13 cellular contexts compared by ENCODE assay signal in the genomic region with DNA sequence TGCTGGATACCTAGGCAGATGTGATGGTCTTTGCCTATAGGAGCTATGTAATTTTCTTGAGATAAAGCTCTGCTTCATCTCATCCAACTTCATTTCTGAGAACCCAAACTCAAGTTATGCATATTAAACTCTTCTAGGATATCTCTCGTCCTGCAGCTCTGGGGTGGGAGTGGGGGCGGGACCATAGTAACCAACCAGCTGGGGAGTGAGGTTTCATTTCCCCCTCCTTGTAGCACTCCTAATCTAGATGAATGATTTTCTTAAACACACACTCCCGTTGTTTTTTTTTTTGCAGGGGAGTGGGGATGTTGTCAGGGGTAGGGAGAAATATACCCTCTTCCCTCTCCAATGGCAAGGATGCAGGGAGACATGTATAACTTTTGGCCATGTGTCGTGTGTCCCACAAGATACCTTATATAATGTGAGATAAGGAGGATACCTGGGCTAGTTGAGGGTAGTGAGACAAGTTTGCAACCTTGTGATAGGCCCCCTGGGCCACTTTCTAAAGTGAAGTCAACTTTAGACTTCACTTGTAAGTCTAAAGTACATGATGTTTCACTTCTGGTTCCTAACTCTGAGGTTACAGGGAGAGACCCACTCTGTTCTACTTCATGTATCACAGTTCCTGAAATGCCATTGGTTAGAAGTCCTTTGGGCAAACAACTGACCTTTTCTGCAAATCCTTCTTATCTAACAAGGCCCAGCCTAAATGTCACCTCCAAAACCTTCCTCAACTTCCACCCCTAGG. TPM values are rescaled to one million over a fixed set of nuclear protein-coding genes. Genes with fewer than 3 reads are reported as not detected.
DNase-seq lines count a peak whose midpoint lies in the region; ATAC-seq and TF ChIP-seq lines count a peak whose summit lies in the region.
"Had no signal": no experiment of that assay in that cellular context is flagged by ENCODE, and none has a peak within 500 bp of the region (broad histone marks: within the 10 kb centered on the region; RNA-seq: fewer than 3 reads in every experiment).

No MANE protein-coding gene starts in this region.

- H3K4me3 ChIP-seq in DOHH2 (ENCODE audit: low read length) (peak overlapping the region; percentile 26), breast epithelium (no peak overlapping the region), tibial nerve (no peak overlapping the region)
- H3K4me3 ChIP-seq: cardiac muscle cell, left ventricle myocardium inferior had no signal

- H3K27ac ChIP-seq in DOHH2 (ENCODE audit: low read depth, low read length) (peak overlapping the region; percentile 35), breast epithelium (no peak overlapping the region), tibial nerve (peak overlapping the region in 1 of 4 donors; percentile 46)
- H3K27ac ChIP-seq: cardiac muscle cell, left ventricle myocardium inferior had no signal

- H3K4me2 ChIP-seq in DOHH2 (ENCODE audit: low read length) = peak overlapping the region; percentile 58

- intact Hi-C loops in breast epithelium (cut with DNase I; ENCODE audit: low total_unique reads) = no loop called here

- no peaks in the 10 kb centered on the region for H3K9me2 ChIP-seq in DOHH2 (replicated peaks; ENCODE audit: control insufficient read depth, low read length)

- TF ChIP-seq CTCF in DOHH2 (IDR thresholded peaks at IDR 0.05; ENCODE audit: low read depth, low read length, poor library complexity, severe bottlenecking) = no peak
- TF ChIP-seq CTCF in breast epithelium (IDR thresholded peaks at IDR 0.05) = no peak
- no peak for TF ChIP-seq CTCF in tibial nerve (IDR thresholded peaks at IDR 0.05)

- TF ChIP-seq POLR2A in breast epithelium (IDR thresholded peaks at IDR 0.05) = no peak
- no peak for TF ChIP-seq POLR2A in tibial nerve (IDR thresholded peaks at IDR 0.05)

- H3K27me3 ChIP-seq in DOHH2 (ENCODE audit: control insufficient read depth, low read length) (no peaks in the 10 kb centered on the region), breast epithelium (no peaks in the 10 kb centered on the region), tibial nerve (no peaks in the 10 kb centered on the region)
- H3K27me3 ChIP-seq: cardiac muscle cell had no signal

- H3F3A ChIP-seq in DOHH2 (ENCODE audit: control insufficient read depth, insufficient read depth) = peaks cover 13% of the 10 kb centered on the region

- H3K36me3 ChIP-seq in DOHH2 (ENCODE audit: control insufficient read depth, low read length) (no peaks in the 10 kb centered on the region), breast epithelium (no peaks in the 10 kb centered on the region), tibial nerve (no peaks in the 10 kb centered on the region)
- H3K36me3 ChIP-seq: cardiac muscle cell, left ventricle myocardium inferior had no signal

- DNase-seq in OCI-M1 (lab: John Stamatoyannopoulos, UW) (peak; percentile 77), breast epithelium (ENCODE audit: low spot score in 2 of 2) (no peak), tibial nerve (ENCODE audit: low spot score in 2 of 2) (no peak), NCI-H146 (lab: John Stamatoyannopoulos, UW) (no peak), NCI-H187 (lab: John Stamatoyannopoulos, UW) (no peak)
- DNase-seq: HCEC 1CT, KG1, left ventricle myocardium inferior, NCI-H774 had no signal

- ATAC-seq in GM19438 (IDR thresholded peaks at IDR 0.05; ENCODE audit: low read depth, unreplicated experiment) (peak; percentile 64), HG03060 (IDR thresholded peaks at IDR 0.05; ENCODE audit: low read depth, unreplicated experiment) (peak; percentile 44)

- H3K9me3 ChIP-seq in DOHH2 (ENCODE audit: control insufficient read depth, insufficient read depth, low read length) = peaks cover 10% of the 10 kb centered on the region; the same call in 1 of the 2 replicates
- H3K9me3 ChIP-seq in breast epithelium = peaks cover 0 to 6% of the 10 kb centered on the region in 2 donors
- H3K9me3 ChIP-seq in tibial nerve = peaks cover 0 to 7% (median 0%) of the 10 kb centered on the region in 4 donors

- no peaks in the 10 kb centered on the region for H4K20me1 ChIP-seq in DOHH2 (ENCODE audit: control insufficient read depth, insufficient read depth, low read depth, low read length)

- TF ChIP-seq EP300 in tibial nerve (IDR thresholded peaks at IDR 0.05) = no peak

- no peaks in the 10 kb centered on the region for H3K79me2 ChIP-seq in DOHH2 (ENCODE audit: control insufficient read depth, low read length)

- WGBS in tibial nerve, 2 donors = 63 to 71% methylated on average over 4 of the region's 4 CpGs

- H3K4me1 ChIP-seq in DOHH2 (ENCODE audit: control insufficient read depth, low read length) = peaks cover 47% of the 10 kb centered on the region
- no peaks in the 10 kb centered on the region for H3K4me1 ChIP-seq in breast epithelium
- peaks cover 0 to 12% (median 3%) of the 10 kb centered on the region in 4 donors for H3K4me1 ChIP-seq in tibial nerve
- H3K4me1 ChIP-seq: left ventricle myocardium inferior had no signal

RNA-seq across cellular contexts. Expression of a gene that starts 10.6 kb away (rescaled TPM):
- total RNA-seq in breast epithelium = 10 to 100 TPM in 2 of 3 donors, 1 to 10 TPM in 1; 9.1 to 16.4 (median 16.1) TPM
- 10 to 100 TPM; 16.0 to 28.9 (median 18.1) TPM for total RNA-seq in tibial nerve
